ENCODE assay signal across 8 cellular contexts in the genomic region with DNA sequence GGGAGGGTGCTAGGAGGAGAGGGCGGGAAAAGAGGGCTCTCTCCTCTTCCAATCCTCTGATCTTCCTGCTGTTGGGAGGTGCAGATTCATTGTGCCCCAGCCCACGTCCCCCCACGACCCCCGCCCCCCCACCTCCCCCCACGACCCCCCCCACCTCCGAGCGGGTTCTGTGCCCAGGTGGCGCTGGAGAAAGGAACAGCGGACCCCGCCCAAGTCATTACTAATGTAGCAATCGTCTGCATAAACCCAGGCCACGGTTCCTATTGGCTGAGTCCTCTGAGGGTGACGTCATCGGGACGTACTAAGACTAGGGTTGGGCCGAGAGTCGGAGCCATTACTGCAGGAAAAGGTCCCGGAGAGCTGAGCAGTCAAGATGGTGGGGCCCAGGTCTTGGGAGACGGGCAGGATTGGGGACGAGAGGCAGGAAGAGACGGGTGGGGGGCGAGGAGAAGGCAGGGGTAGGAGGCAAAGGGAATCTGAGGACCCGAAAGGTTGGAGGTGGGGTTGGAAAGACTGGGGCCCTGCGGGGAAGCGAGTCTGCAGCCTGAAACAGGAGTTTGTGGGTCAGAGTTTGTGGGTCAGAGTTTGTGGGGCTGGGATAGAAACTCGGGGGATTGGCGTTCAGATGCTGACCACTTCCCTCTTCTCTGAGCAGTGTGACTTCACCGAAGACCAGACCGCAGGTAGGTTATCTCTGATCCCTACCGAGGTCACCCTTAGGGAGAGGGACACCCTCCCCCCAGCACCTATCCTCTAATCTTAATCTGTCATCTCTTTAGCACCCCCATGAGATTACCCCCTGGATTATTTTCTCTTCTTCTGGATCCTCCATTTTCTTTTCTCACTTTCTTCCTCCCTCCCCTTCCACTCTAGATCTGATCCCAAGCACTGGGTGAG. TPM values are rescaled to one million over a fixed set of nuclear protein-coding genes. Genes with fewer than 3 reads are reported as not detected.
A peak's percentile ranks its signal among the peaks of the same experiment; 100 is the strongest.
DNase-seq lines count a peak whose midpoint lies in the region; ATAC-seq and TF ChIP-seq lines count a peak whose summit lies in the region.

A gene (plus strand): TSS at position 331 of the 897 bp plus-strand sequence. CDS start 43 bp downstream, at position 374.

- H3K4me1 ChIP-seq in IMR-90 (ENCODE audit: control insufficient read depth, insufficient read depth, low read length) (peaks cover 18% of the 10 kb centered on the region), OCI-LY7 (ENCODE audit: insufficient read depth, low read length, poor library complexity, severe bottlenecking) (peaks cover 45% of the 10 kb centered on the region), mucosa of descending colon (ENCODE audit: low read depth) (peaks cover 27% of the 10 kb centered on the region)

- TF ChIP-seq CTCF in IMR-90 (conservative IDR thresholded peaks at IDR 0.05; ENCODE audit: low read depth, low read length) (no peak), OCI-LY7 (conservative IDR thresholded peaks at IDR 0.05; ENCODE audit: low read length) (0 out of 2 replicates have a peak, but pooled peaks have one; percentile 3), mucosa of descending colon (IDR thresholded peaks at IDR 0.05) (no peak)

- H3K79me1 ChIP-seq in IMR-90 (ENCODE audit: low read depth in 1 of 2, low read length in 2 of 2): peaks cover 18 to 68% of the 10 kb centered on the region in 2 experiments

- peaks cover 50% of the 10 kb centered on the region for H4K20me1 ChIP-seq in IMR-90 (ENCODE audit: insufficient read depth, low read length)
- peaks cover 9% of the 10 kb centered on the region; the same call in 1 of the 2 replicates for H4K20me1 ChIP-seq in OCI-LY7 (ENCODE audit: insufficient read depth, low read length)

- peak within 1 kb of the TSS; percentile 99 for H2AK9ac ChIP-seq in IMR-90 (replicated peaks; ENCODE audit: low read depth, low read length, poor library complexity)

- peak within 1 kb of the TSS; percentile 99 for H3K56ac ChIP-seq in IMR-90 (ENCODE audit: extremely low read depth, insufficient read depth, low read length)

- H3K4me3 ChIP-seq in IMR-90 (ENCODE audit: insufficient read depth, low read depth, low read length): peak within 1 kb of the TSS; percentile 73
- H3K4me3 ChIP-seq in OCI-LY7 (ENCODE audit: low read depth, low read length, poor library complexity, severe bottlenecking): peak within 1 kb of the TSS; percentile 98
- H3K4me3 ChIP-seq in mucosa of descending colon: peak within 1 kb of the TSS; percentile 70

- H3K4me2 ChIP-seq in IMR-90 (ENCODE audit: low read depth, low read length): peak within 1 kb of the TSS; percentile 98
- H3K4me2 ChIP-seq in OCI-LY7 (ENCODE audit: low read length): peak within 1 kb of the TSS; percentile 98

- H4K8ac ChIP-seq in IMR-90 (ENCODE audit: low read depth in 2 of 2, low read length in 2 of 2): peak within 1 kb of the TSS; percentile 91 to 94

- peak within 1 kb of the TSS; percentile 100 for H3K9ac ChIP-seq in IMR-90 (ENCODE audit: low read depth, low read length)

- CTCF ChIA-PET in IMR-90 (lab: Yijun Ruan, JAX): no interaction called here
- CTCF ChIA-PET in OCI-LY7 (lab: Charles Lee; ENCODE audit: unreplicated experiment): no interaction called here

- peak within 1 kb of the TSS; percentile 87 for H2AFZ ChIP-seq in IMR-90 (replicated peaks; ENCODE audit: low read length, poor library complexity)
- H2AFZ ChIP-seq in OCI-LY7 (ENCODE audit: low read length): peak within 1 kb of the TSS; percentile 61; the same call in 1 of the 2 replicates

- intact Hi-C loops in IMR-90 (cut with micrococcal nuclease): loop anchor here (2.0 kb wide), 3 partner anchors 31 to 63 kb away; a partner anchor contains a TSS
- intact Hi-C loops in OCI-LY7 (cut with micrococcal nuclease; ENCODE audit: unreplicated experiment): loop anchor here (1.0 to 2.0 kb wide), 2 partner anchors 31 to 32 kb away; a partner anchor contains a TSS
- intact Hi-C loops in mucosa of descending colon (cut with DNase I, micrococcal nuclease): no loop called here

- ATAC-seq in GM21526 (IDR thresholded peaks at IDR 0.05; ENCODE audit: low FRiP score, unreplicated experiment): peak; percentile 63
- peak; percentile 70 for ATAC-seq in IMR-90 (ENCODE audit: low read depth)
- peak; percentile 88 for ATAC-seq in mucosa of descending colon

- H3K9me1 ChIP-seq in IMR-90 (ENCODE audit: insufficient read depth, low read length): peaks cover 6% of the 10 kb centered on the region; the same call in 1 of the 2 replicates

- 0 out of 2 replicates have a peak within 1 kb of the TSS, but pooled peaks have one; percentile 4 for H2BK20ac ChIP-seq in IMR-90 (ENCODE audit: low read depth, low read length)

- H2BK120ac ChIP-seq in IMR-90 (ENCODE audit: low read depth, low read length): peak within 1 kb of the TSS; percentile 62

- 0% methylated on average over 13 of the region's 30 CpGs; no CpG with 5 or more reads in 1 of the 2 experiments for WGBS in IMR-90 (ENCODE audit: extremely low coverage in 2 of 2, insufficient read length in 1 of 2), 2 experiments

- TF ChIP-seq POLR2A in IMR-90 (IDR thresholded peaks at IDR 0.05; ENCODE audit: low read depth, low read length): peak; percentile 99

- BruUV-seq in IMR-90 (replicated peaks; lab: Mats Ljungman, UMichigan) (no TSS peak), OCI-LY7 (replicated peaks; lab: Mats Ljungman, UMichigan) (no TSS peak)

- peaks cover 30% of the 10 kb centered on the region for H3K79me2 ChIP-seq in OCI-LY7 (ENCODE audit: insufficient read depth, low read depth, low read length)

- peak within 1 kb of the TSS; percentile 81 for H3K18ac ChIP-seq in IMR-90 (ENCODE audit: low read depth, low read length)

- H3K27ac ChIP-seq in IMR-90 (ENCODE audit: insufficient read depth, low read length) (peak within 1 kb of the TSS; percentile 90), OCI-LY7 (ENCODE audit: low read depth, low read length, poor library complexity, severe bottlenecking) (peak within 1 kb of the TSS; percentile 82), epithelial cell of prostate (peak within 1 kb of the TSS; percentile 94)

- POLR2A ChIA-PET in IMR-90 (lab: Charles Lee; ENCODE audit: unreplicated experiment): interaction anchor here (1.6 kb wide), 1 partner anchor 30 kb away, joined by 8 read pairs; a partner anchor contains a TSS
- POLR2A ChIA-PET in OCI-LY7 (lab: Charles Lee): interaction anchor here (0.5 to 1.7 kb wide), 6 partner anchors 17 to 163 kb away, joined by 3 to 9 read pairs (median 4); a partner anchor contains a TSS

- no peak for TF ChIP-seq RAD21 in IMR-90 (IDR thresholded peaks at IDR 0.05; ENCODE audit: low read length)

- H2BK15ac ChIP-seq in IMR-90 (ENCODE audit: low read depth, low read length): peak within 1 kb of the TSS; percentile 59; the same call in 1 of the 3 replicates

- peak within 1 kb of the TSS; percentile 95 for H2AK5ac ChIP-seq in IMR-90 (ENCODE audit: low read depth, low read length)

- peak within 1 kb of the TSS; percentile 98 for H3K14ac ChIP-seq in IMR-90 (replicated peaks; ENCODE audit: low read depth, low read length)

- H4K91ac ChIP-seq in IMR-90 (ENCODE audit: insufficient read depth, low read depth, low read length): peak within 1 kb of the TSS; percentile 95

- H4K5ac ChIP-seq in IMR-90 (ENCODE audit: low read depth, low read length): peak within 1 kb of the TSS; percentile 85

- DNase-seq in D341Med (ENCODE audit: low spot score): peak; percentile 91
- DNase-seq in IMR-90: peak; percentile 99
- peak; percentile 99 for DNase-seq in OCI-LY7 (ENCODE audit: low spot score)
- DNase-seq in activated T-cell treated with anti-CD3 and anti-CD28 coated beads for 24 hours (ENCODE audit: low read depth): peak; percentile 90
- peak; percentile 94 for DNase-seq in epithelial cell of prostate (ENCODE audit: low read depth, low spot score)
- peak; percentile 91 to 99 (median 95) for DNase-seq in mucosa of descending colon
- peak; percentile 82 for DNase-seq in stimulated activated CD8-positive, alpha-beta memory T cell treated with anti-CD3 and anti-CD28 coated beads, Interleukin-4, amount 100 ng/mL, for 24 hours (ENCODE audit: low read depth)

- in situ Hi-C loops in IMR-90 (cut with MboI; ENCODE audit: low sequenced_read_pairs): no loop called here

- H2BK5ac ChIP-seq in IMR-90 (ENCODE audit: low read depth, low read length, poor library complexity, severe bottlenecking): peak within 1 kb of the TSS; percentile 91

- H3K4ac ChIP-seq in IMR-90 (ENCODE audit: low read depth, low read length): peak within 1 kb of the TSS; percentile 97

- no peaks in the 10 kb centered on the region for H3K9me2 ChIP-seq in OCI-LY7 (ENCODE audit: insufficient read depth, low read length)

- H3K9me3 ChIP-seq in IMR-90 (ENCODE audit: control insufficient read depth, insufficient read depth, low read length) (no peaks in the 10 kb centered on the region), OCI-LY7 (ENCODE audit: low read length) (no peaks in the 10 kb centered on the region), mucosa of descending colon (no peaks in the 10 kb centered on the region)

- H3K27me3 ChIP-seq in IMR-90 (ENCODE audit: control insufficient read depth, insufficient read depth, low read length): no peaks in the 10 kb centered on the region

- H3K36me3 ChIP-seq in IMR-90 (ENCODE audit: control insufficient read depth, insufficient read depth, low read length) (peaks cover 45% of the 10 kb centered on the region), OCI-LY7 (ENCODE audit: insufficient read depth, low read length) (peaks cover 54% of the 10 kb centered on the region), mucosa of descending colon (ENCODE audit: low read depth) (no peaks in the 10 kb centered on the region)

- peak within 1 kb of the TSS; percentile 99 for H3K23ac ChIP-seq in IMR-90 (ENCODE audit: low read depth, low read length)

- dilution Hi-C loops in IMR-90 (cut with HindIII; ENCODE audit: low sequenced_read_pairs, unreplicated experiment): no loop called here

TF ChIP-seq in IMR-90, 13 proteins besides CTCF, POLR2A, EP300 and RAD21 (continues in another document):
- TF ChIP-seq FOS (IDR thresholded peaks at IDR 0.05; ENCODE audit: low read depth, low read length) (peak; percentile 69), MXI1 (IDR thresholded peaks at IDR 0.05; ENCODE audit: borderline replicate concordance, low read depth, low read length) (no peak), BHLHE40 (IDR thresholded peaks at IDR 0.05; ENCODE audit: low read depth, low read length) (peak; percentile 61)
- TF ChIP-seq, protein P1, sequence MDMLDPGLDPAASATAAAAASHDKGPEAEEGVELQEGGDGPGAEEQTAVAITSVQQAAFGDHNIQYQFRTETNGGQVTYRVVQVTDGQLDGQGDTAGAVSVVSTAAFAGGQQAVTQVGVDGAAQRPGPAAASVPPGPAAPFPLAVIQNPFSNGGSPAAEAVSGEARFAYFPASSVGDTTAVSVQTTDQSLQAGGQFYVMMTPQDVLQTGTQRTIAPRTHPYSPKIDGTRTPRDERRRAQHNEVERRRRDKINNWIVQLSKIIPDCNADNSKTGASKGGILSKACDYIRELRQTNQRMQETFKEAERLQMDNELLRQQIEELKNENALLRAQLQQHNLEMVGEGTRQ (IDR thresholded peaks at IDR 0.05; ENCODE audit: low read depth, low read length): no peak

RNA-seq across cellular contexts. Expression of the gene that starts here (rescaled TPM):
- total RNA-seq in IMR-90 (2012; rRNA removed): 4,816 and 6,155 TPM in 2 replicates
- polyA plus RNA-seq in IMR-90 (2012; rRNA removed): 6,979 and 8,569 TPM in 2 replicates
- 4,737 and 9,751 TPM in 2 replicates for polyA plus RNA-seq in IMR-90 (2012; cell fraction: cytosol; rRNA removed)
- 1,664 and 4,642 TPM in 2 replicates for polyA plus RNA-seq in IMR-90 (2012; cell fraction: nucleus; rRNA removed; ENCODE audit: low replicate concordance)
- total RNA-seq in OCI-LY7 (2014; rRNA removed; shearing (Covaris generic)): 574 and 654 TPM in 2 replicates
- total RNA-seq in OCI-LY7 (2022): 415 and 468 TPM in 2 replicates
- 1,000 to 10,000 TPM; 1,884 to 3,185 (median 1,894) TPM for total RNA-seq in mucosa of descending colon

Comparison
In these comparisons a context has a peak if more than half of its experiments do, and no peak if none do; other contexts are left out.
1. Peak in every context shown above with its lines: DNase-seq, ATAC-seq, H3K4me3 ChIP-seq and H3K27ac ChIP-seq.
2. intact Hi-C loops: an anchor here in IMR-90 (2.0 kb wide) and OCI-LY7 (1.0 to 2.0 kb wide); none called in mucosa of descending colon.